Comparison of ENCODE assay signal across 12 cellular contexts in the genomic region with DNA sequence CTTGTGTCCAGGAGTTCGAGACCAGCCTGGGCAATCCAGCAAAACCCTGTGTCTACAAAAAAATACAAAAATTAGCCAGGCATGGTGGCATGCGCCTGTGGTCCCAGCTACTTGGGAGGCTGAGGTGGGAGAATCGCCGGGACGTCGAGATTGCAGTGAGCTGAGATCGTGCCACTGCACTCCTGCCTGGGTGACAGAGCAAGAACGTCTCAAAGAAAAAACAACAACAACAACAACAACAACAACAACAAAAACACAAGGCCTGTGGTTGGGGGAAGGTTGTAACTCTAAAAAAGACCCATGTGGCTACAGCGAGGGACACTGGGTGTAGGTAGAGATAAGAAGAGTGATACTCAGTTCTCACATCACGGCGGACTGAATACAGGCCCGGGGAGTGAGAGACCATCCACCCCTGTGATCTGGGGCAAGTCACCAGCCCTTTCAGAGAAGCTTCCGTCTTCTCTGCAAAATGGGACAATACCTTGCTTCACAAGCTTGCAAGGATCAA. TPM values are rescaled to one million over a fixed set of nuclear protein-coding genes. Genes with fewer than 3 reads are reported as not detected.
DNase-seq lines count a peak whose midpoint lies in the region; ATAC-seq, FAIRE-seq and TF ChIP-seq lines count a peak whose summit lies in the region.
"Had no signal": no experiment of that assay in that cellular context is flagged by ENCODE, and none has a peak within 500 bp of the region (broad histone marks: within the 10 kb centered on the region; RNA-seq: fewer than 3 reads in every experiment).

No MANE protein-coding gene starts in this region.

- H3K4me1 Mint-ChIP-seq in activated naive CD4-positive, alpha-beta T cell treated with anti-CD3 and anti-CD28 coated beads for 36 hours (ENCODE audit: low read depth): peaks cover 62% of the 10 kb centered on the region
- peaks cover 25 to 63% of the 10 kb centered on the region in 2 donors for H3K4me1 Mint-ChIP-seq in stimulated activated naive B cell treated with anti-CD40 and anti-IgM and Interleukin-4, amounts not matched to agents 10 μg/mL and 1 μg/mL and 100 μg/mL, for 72 hours

- H3K4me3 Mint-ChIP-seq in activated naive CD4-positive, alpha-beta T cell treated with anti-CD3 and anti-CD28 coated beads for 36 hours: peak overlapping the region; percentile 85
- H3K4me3 Mint-ChIP-seq in stimulated activated naive B cell treated with anti-CD40 and anti-IgM and Interleukin-4, amounts not matched to agents 10 μg/mL and 1 μg/mL and 100 μg/mL, for 72 hours: peak overlapping the region; percentile 89

- H3K36me3 Mint-ChIP-seq in activated naive CD4-positive, alpha-beta T cell treated with anti-CD3 and anti-CD28 coated beads for 36 hours (ENCODE audit: low read depth): peaks cover 19% of the 10 kb centered on the region
- H3K36me3 Mint-ChIP-seq in stimulated activated naive B cell treated with anti-CD40 and anti-IgM and Interleukin-4, amounts not matched to agents 10 μg/mL and 1 μg/mL and 100 μg/mL, for 72 hours: peaks cover 14 to 26% of the 10 kb centered on the region in 2 donors

- H3K9me3 ChIP-seq in SJSA1 (replicated peaks) (no peaks in the 10 kb centered on the region), endothelial cell of umbilical vein (replicated peaks; ENCODE audit: control insufficient read depth, insufficient read depth, low read length) (no peaks in the 10 kb centered on the region)
- H3K9me3 ChIP-seq: ascending aorta, esophagus squamous epithelium had no signal

- POLR2A ChIA-PET in endothelial cell of umbilical vein (lab: Charles Lee): interaction anchor here (0.9 kb wide), 1 partner anchor 20 kb away, joined by 3 read pairs; no protein-coding TSS in a partner anchor

- no peak overlapping the region for H2AFZ ChIP-seq in endothelial cell of umbilical vein (ENCODE audit: low read depth, low read length)

- H3K4me3 ChIP-seq in SJSA1 (peak overlapping the region; percentile 94; the same call in 1 of the 2 replicates), endothelial cell of umbilical vein (replicated peaks in 1 of 3; ENCODE audit: insufficient read depth in 1 of 3, low read depth in 1 of 3, low read length in 3 of 3) (no peak overlapping the region)

- TF ChIP-seq POLR2A in endothelial cell of umbilical vein (IDR thresholded peaks at IDR 0.05; ENCODE audit: low read depth, low read length): no peak

- H3K4me2 ChIP-seq in endothelial cell of umbilical vein (ENCODE audit: insufficient read depth, low read length): no peak overlapping the region

- H3K36me3 ChIP-seq in SJSA1 (peaks cover 26% of the 10 kb centered on the region), endothelial cell of umbilical vein (ENCODE audit: control insufficient read depth in 2 of 2, extremely low read depth in 1 of 2, insufficient read depth in 2 of 2, low read length in 2 of 2) (no peaks in the 10 kb centered on the region)
- H3K36me3 ChIP-seq: ascending aorta, esophagus squamous epithelium had no signal

- TF ChIP-seq CTCF in endothelial cell of umbilical vein (IDR thresholded peaks at IDR 0.05; ENCODE audit: extremely low read depth in 1 of 2, insufficient read depth in 1 of 2, low read depth in 1 of 2, low read length in 2 of 2) (no peak), GM10266 (IDR thresholded peaks at IDR 0.05; ENCODE audit: control insufficient read depth, insufficient read depth, low read depth, missing control alignments) (no peak)

- FAIRE-seq in endothelial cell of umbilical vein (lab: Jason Lieb, UNC): no peak

- H3K9me1 ChIP-seq in endothelial cell of umbilical vein (replicated peaks; ENCODE audit: control insufficient read depth, extremely low read depth, insufficient read depth, low read length): no peaks in the 10 kb centered on the region

- H3K4me1 ChIP-seq in SJSA1 (replicated peaks) (peaks cover 12% of the 10 kb centered on the region), endothelial cell of umbilical vein (ENCODE audit: control insufficient read depth, extremely low read depth, insufficient read depth, low read length) (peaks cover 23% of the 10 kb centered on the region)

- H3K27ac Mint-ChIP-seq in activated naive CD4-positive, alpha-beta T cell treated with anti-CD3 and anti-CD28 coated beads for 36 hours: peak overlapping the region; percentile 92
- peak overlapping the region; percentile 98 for H3K27ac Mint-ChIP-seq in stimulated activated naive B cell treated with anti-CD40 and anti-IgM and Interleukin-4, amounts not matched to agents 10 μg/mL and 1 μg/mL and 100 μg/mL, for 72 hours

- TSS peak; percentile 44 for BruUV-seq in endothelial cell of umbilical vein (replicated peaks; lab: Mats Ljungman, UMichigan)

- no peak overlapping the region for H3K9ac ChIP-seq in endothelial cell of umbilical vein (replicated peaks; ENCODE audit: extremely low read depth, insufficient read depth, low read length)

- H3K27me3 Mint-ChIP-seq in activated naive CD4-positive, alpha-beta T cell treated with anti-CD3 and anti-CD28 coated beads for 36 hours (ENCODE audit: low read depth): no peaks in the 10 kb centered on the region
- H3K27me3 Mint-ChIP-seq in stimulated activated naive B cell treated with anti-CD40 and anti-IgM and Interleukin-4, amounts not matched to agents 10 μg/mL and 1 μg/mL and 100 μg/mL, for 72 hours: no peaks in the 10 kb centered on the region

- no peak for DNase-seq in activated naive CD4-positive, alpha-beta T cell treated with anti-CD3 and anti-CD28 coated beads for 36 hours
- no peak for DNase-seq in activated naive CD4-positive, alpha-beta T cell treated with Interleukin-2 at 50 U/mL for 16 hours
- DNase-seq in SJSA1 (ENCODE audit: low read depth in 1 of 2, low spot score in 2 of 2) (no peak), endothelial cell of umbilical vein (ENCODE audit: low read depth, low spot score) (no peak), retina (no peak), hepatic stellate cell (ENCODE audit: low spot score) (no peak), GM10266 (ENCODE audit: extremely low spot score) (no peak)
- DNase-seq in stimulated activated naive B cell treated with anti-CD40 and anti-IgM and Interleukin-4, amounts not matched to agents 10 μg/mL and 1 μg/mL and 100 μg/mL, for 72 hours: no peak

- dilution Hi-C loops in endothelial cell of umbilical vein (cut with MboI; ENCODE audit: extremely low pct_ligation_motif_present, low sequenced_read_pairs): no loop called here

- peaks cover 22% of the 10 kb centered on the region for H4K20me1 ChIP-seq in endothelial cell of umbilical vein (replicated peaks; ENCODE audit: control insufficient read depth, extremely low read depth, insufficient read depth, low read length)

- no peak overlapping the region for H3K27ac ChIP-seq in SJSA1
- no peak overlapping the region for H3K27ac ChIP-seq in endothelial cell of umbilical vein (ENCODE audit: insufficient read depth, low read depth, low read length)

- intact Hi-C loops in activated naive CD4-positive, alpha-beta T cell treated with anti-CD3 and anti-CD28 coated beads for 36 hours (cut with micrococcal nuclease): loop anchor here (2.0 kb wide), 1 partner anchor 25 kb away; no protein-coding TSS in a partner anchor
- intact Hi-C loops in endothelial cell of umbilical vein (cut with micrococcal nuclease): loop anchor here (1.0 to 5.0 kb wide), 2 partner anchors 26 to 41 kb away; no protein-coding TSS in a partner anchor

- CTCF ChIA-PET in activated naive CD4-positive, alpha-beta T cell treated with anti-CD3 and anti-CD28 coated beads for 36 hours (lab: Charles Lee): interaction anchor here (1.1 to 3.2 kb wide), 4 partner anchors 12 to 39 kb away, joined by 3 to 13 read pairs (median 4); no protein-coding TSS in a partner anchor
- CTCF ChIA-PET in endothelial cell of umbilical vein (lab: Charles Lee): interaction anchor here (1.2 to 5.1 kb wide), 2 partner anchors 12 to 27 kb away, joined by 6 to 26 read pairs; no protein-coding TSS in a partner anchor

- H3K9me3 Mint-ChIP-seq in activated naive CD4-positive, alpha-beta T cell treated with anti-CD3 and anti-CD28 coated beads for 36 hours: no peaks in the 10 kb centered on the region
- no peaks in the 10 kb centered on the region for H3K9me3 Mint-ChIP-seq in stimulated activated naive B cell treated with anti-CD40 and anti-IgM and Interleukin-4, amounts not matched to agents 10 μg/mL and 1 μg/mL and 100 μg/mL, for 72 hours

- H3K79me2 ChIP-seq in endothelial cell of umbilical vein (ENCODE audit: control insufficient read depth, insufficient read depth, low read length): peaks cover 35% of the 10 kb centered on the region

- no peak for ATAC-seq in stimulated activated naive B cell treated with anti-CD40 and anti-IgM and Interleukin-4, amounts not matched to agents 10 μg/mL and 1 μg/mL and 100 μg/mL, for 72 hours (replicated peaks)

- H3K27me3 ChIP-seq in SJSA1 (replicated peaks) (no peaks in the 10 kb centered on the region), endothelial cell of umbilical vein (ENCODE audit: control insufficient read depth in 2 of 2, insufficient read depth in 2 of 2, low read length in 2 of 2) (no peaks in the 10 kb centered on the region)
- H3K27me3 ChIP-seq: ascending aorta, esophagus squamous epithelium had no signal

TF ChIP-seq in endothelial cell of umbilical vein, 7 proteins besides CTCF, POLR2A, EP300 and RAD21 (continues in another document):
- no peak for TF ChIP-seq MYC (IDR thresholded peaks at IDR 0.05; ENCODE audit: low read depth, low read length)

RNA-seq across cellular contexts. Expression of gene CDC42, which starts 0.8 kb away (rescaled TPM):
- total RNA-seq in activated naive CD4-positive, alpha-beta T cell treated with anti-CD3 and anti-CD28 coated beads for 36 hours: 100 to 1,000 TPM; 318 to 322 TPM
- total RNA-seq in SJSA1 (2014; rRNA removed; shearing (Covaris generic)): 411 and 448 TPM in 2 replicates
- total RNA-seq in endothelial cell of umbilical vein: 379 and 381 TPM in 2 replicates
- polyA plus RNA-seq in endothelial cell of umbilical vein: 175 and 199 TPM in 2 replicates
- polyA plus RNA-seq in endothelial cell of umbilical vein (2011; cell fraction: cytosol; rRNA removed): 259 and 265 TPM in 2 replicates
- polyA plus RNA-seq in endothelial cell of umbilical vein (2011; cell fraction: nucleus; rRNA removed): 133 and 145 TPM in 2 replicates
- 427 and 679 TPM in 2 replicates for polyA plus RNA-seq in endothelial cell of umbilical vein (2012)
- 398 and 458 TPM in 2 replicates for polyA minus RNA-seq in endothelial cell of umbilical vein
- polyA minus RNA-seq in endothelial cell of umbilical vein (2011; cell fraction: cytosol; rRNA and poly(A)+ RNA removed): 88.2 TPM
- 67.2 and 82.6 TPM in 2 replicates for polyA minus RNA-seq in endothelial cell of umbilical vein (2011; cell fraction: nucleus; rRNA and poly(A)+ RNA removed)

RNA-seq across cellular contexts. Expression of gene CELA3A, which starts 50.2 kb away (rescaled TPM):
- not detected for total RNA-seq in activated naive CD4-positive, alpha-beta T cell treated with anti-CD3 and anti-CD28 coated beads for 36 hours
- total RNA-seq in SJSA1 (2014; rRNA removed; shearing (Covaris generic)): not detected in 2 replicates
- not detected in 2 replicates for total RNA-seq in endothelial cell of umbilical vein
- polyA plus RNA-seq in endothelial cell of umbilical vein: 0.35 TPM in 1 of 2 replicates, not detected in the other
- polyA plus RNA-seq in endothelial cell of umbilical vein (2011; cell fraction: cytosol; rRNA removed): 0.16 and 0.43 TPM in 2 replicates
- polyA plus RNA-seq in endothelial cell of umbilical vein (2011; cell fraction: nucleus; rRNA removed): 0.26 TPM in 1 of 2 replicates, not detected in the other
- polyA plus RNA-seq in endothelial cell of umbilical vein (2012): not detected in 2 replicates
- polyA minus RNA-seq in endothelial cell of umbilical vein: not detected in 2 replicates
- polyA minus RNA-seq in endothelial cell of umbilical vein (2011; cell fraction: cytosol; rRNA and poly(A)+ RNA removed): not detected
- polyA minus RNA-seq in endothelial cell of umbilical vein (2011; cell fraction: nucleus; rRNA and poly(A)+ RNA removed): not detected in 2 replicates
- total RNA-seq: ascending aorta, esophagus squamous epithelium, renal cortical epithelial cell had no signal
- polyA plus RNA-seq: GM12878 had no signal
